Comparison of ENCODE assay signal across 9 cellular contexts in genomic region chr15:34621675-34622074, GRCh38. TPM values are rescaled to one million over a fixed set of nuclear protein-coding genes. Genes with fewer than 3 reads are reported as not detected.
DNase-seq lines count a peak whose midpoint lies in the region; ATAC-seq and TF ChIP-seq lines count a peak whose summit lies in the region.
"Had no signal": no experiment of that assay in that cellular context is flagged by ENCODE, and none has a peak within 500 bp of the region (broad histone marks: within the 10 kb centered on the region; RNA-seq: fewer than 3 reads in every experiment).

No MANE protein-coding gene starts in this region.

- no peaks in the 10 kb centered on the region for H3K9me2 ChIP-seq in PC-9 (ENCODE audit: insufficient read depth)

- no peaks in the 10 kb centered on the region for H4K20me1 ChIP-seq in PC-9 (ENCODE audit: insufficient read depth)

- no TSS peak for BruUV-seq in PC-9 (replicated peaks; lab: Mats Ljungman, UMichigan)

- no peak overlapping the region for H2AFZ ChIP-seq in PC-9

- H3F3A ChIP-seq in PC-9 (ENCODE audit: insufficient read depth, low read depth), result no peaks in the 10 kb centered on the region

- intact Hi-C loops in left ventricle myocardium inferior (cut with micrococcal nuclease), result loop anchor here (5.0 kb wide), 1 partner anchor 296 kb away; no protein-coding TSS in a partner anchor
- intact Hi-C loops in left cardiac atrium (cut with DNase I), result loop anchor here (5.0 kb wide), 1 partner anchor 301 kb away; no protein-coding TSS in a partner anchor
- intact Hi-C loops in PC-9 (cut with micrococcal nuclease; ENCODE audit: unreplicated experiment), result loop anchor here (2.0 kb wide), 1 partner anchor 299 kb away; no protein-coding TSS in a partner anchor

- TF ChIP-seq CTCF in left ventricle myocardium inferior (IDR thresholded peaks at IDR 0.05; ENCODE audit: borderline replicate concordance) (peak; percentile 61), PC-9 (conservative IDR thresholded peaks at IDR 0.05) (peak; percentile 34; the same call in 1 of the 2 replicates), fibroblast of mammary gland (conservative IDR thresholded peaks at IDR 0.05; ENCODE audit: control insufficient read depth, insufficient read depth, low read depth, low read length) (peak; percentile 39)

- H3K27me3 ChIP-seq in left ventricle myocardium inferior (ENCODE audit: low read depth), result no peaks in the 10 kb centered on the region
- H3K27me3 ChIP-seq in PC-9 (ENCODE audit: insufficient read depth, low read depth), result no peaks in the 10 kb centered on the region
- H3K27me3 ChIP-seq: SJSA1 had no signal

- no peak for ATAC-seq in left cardiac atrium
- ATAC-seq in stimulated activated naive CD8-positive, alpha-beta T cell treated with anti-CD3 and anti-CD28 coated beads, Interleukin-15, Interleukin-2, amounts not matched to agents 100 U/mL and 50 U/mL, for 24 hours, result no peak
- ATAC-seq in HG02938 (IDR thresholded peaks at IDR 0.05; ENCODE audit: unreplicated experiment), result no peak
- ATAC-seq in HG03469 (IDR thresholded peaks at IDR 0.05; ENCODE audit: unreplicated experiment), result no peak

- H3K4me1 ChIP-seq in left ventricle myocardium inferior (peaks cover 3% of the 10 kb centered on the region), PC-9 (replicated peaks; ENCODE audit: insufficient read depth) (no peaks in the 10 kb centered on the region)

- CTCF ChIA-PET in PC-9 (lab: Charles Lee), result interaction anchor here (0.7 kb wide), 1 partner anchor 1646 kb away, joined by 3 read pairs; no protein-coding TSS in a partner anchor

- POLR2A ChIA-PET in PC-9 (lab: Charles Lee; ENCODE audit: unreplicated experiment), result no interaction called here

- DNase-seq in left ventricle myocardium inferior (no peak), left cardiac atrium (no peak), PC-9 (no peak), fibroblast of mammary gland (ENCODE audit: low read depth) (peak; percentile 48)
- no peak for DNase-seq in activated effector memory CD4-positive, alpha-beta T cell treated with Interleukin-2 at 50 U/mL for 16 hours
- DNase-seq in stimulated activated naive CD8-positive, alpha-beta T cell treated with anti-CD3 and anti-CD28 coated beads, Interleukin-15, Interleukin-2, amounts not matched to agents 100 U/mL and 50 U/mL, for 24 hours, result no peak

- H3K36me3 ChIP-seq in left ventricle myocardium inferior (no peaks in the 10 kb centered on the region), PC-9 (ENCODE audit: low read depth) (no peaks in the 10 kb centered on the region)
- H3K36me3 ChIP-seq: SJSA1 had no signal

- no peak overlapping the region for H3K4me2 ChIP-seq in PC-9

- H3K9me3 ChIP-seq in left ventricle myocardium inferior (replicated peaks), result no peaks in the 10 kb centered on the region
- no peaks in the 10 kb centered on the region for H3K9me3 ChIP-seq in PC-9 (ENCODE audit: insufficient read depth, low read depth)
- H3K9me3 ChIP-seq: SJSA1 had no signal

- no peaks in the 10 kb centered on the region for H3K79me2 ChIP-seq in PC-9 (ENCODE audit: low read depth)

- H3K27ac ChIP-seq in left ventricle myocardium inferior (replicated peaks), result no peak overlapping the region
- H3K27ac ChIP-seq in PC-9, result no peak overlapping the region
- H3K27ac ChIP-seq: SJSA1 had no signal

- H3K4me3 ChIP-seq in left ventricle myocardium inferior (no peak overlapping the region), PC-9 (no peak overlapping the region), fibroblast of mammary gland (ENCODE audit: control insufficient read depth, low read depth, low read length) (no peak overlapping the region)
- H3K4me3 ChIP-seq: SJSA1 had no signal

RNA-seq across cellular contexts. Expression of gene GOLGA8B, which starts 38.2 kb away (rescaled TPM):
- total RNA-seq in left ventricle myocardium inferior (11.8 TPM), left cardiac atrium (10 to 100 TPM; 14.5 to 32.4 TPM), PC-9 (2021) (67.3 and 77.8 TPM in 2 replicates)
